18 cellular contexts compared by ENCODE assay signal in genomic region chr15:58299311-58299850, GRCh38.
A peak's percentile ranks its signal among the peaks of the same experiment; 100 is the strongest.
DNase-seq lines count a peak whose midpoint lies in the region; ATAC-seq, FAIRE-seq and TF ChIP-seq lines count a peak whose summit lies in the region.
"Had no signal": no experiment of that assay in that cellular context is flagged by ENCODE, and none has a peak within 500 bp of the region (broad histone marks: within the 10 kb centered on the region; RNA-seq: fewer than 3 reads in every experiment).

No MANE protein-coding gene starts in this region.

- H3K36me3 ChIP-seq in GM12878 (ENCODE audit: control insufficient read depth in 2 of 2, insufficient read depth in 2 of 2, low read length in 1 of 2) (no peaks in the 10 kb centered on the region), PC-3 (ENCODE audit: low read depth, low read length) (no peaks in the 10 kb centered on the region)
- H3K36me3 ChIP-seq: colonic mucosa, vagina had no signal

- H3K27ac ChIP-seq in GM12878 (ENCODE audit: control insufficient read depth, insufficient read depth) (no peak overlapping the region; the same call in 1 of the 2 replicates), PC-3 (ENCODE audit: low read length) (no peak overlapping the region)
- H3K27ac ChIP-seq: colonic mucosa, vagina had no signal

- no peak for TF ChIP-seq EP300 in GM12878 (IDR thresholded peaks at IDR 0.05; ENCODE audit: borderline replicate concordance in 1 of 2, control insufficient read depth in 1 of 2, low read depth in 2 of 2, low read length in 2 of 2)

- H3K4me1 ChIP-seq in GM12878 (ENCODE audit: control insufficient read depth, insufficient read depth, low read length): no peaks in the 10 kb centered on the region
- H3K4me1 ChIP-seq in PC-3 (ENCODE audit: insufficient read depth, low read length): no peaks in the 10 kb centered on the region
- H3K4me1 ChIP-seq: colonic mucosa, vagina had no signal

- RAD21 ChIA-PET in GM12878 (lab: Charles Lee; ENCODE audit: unreplicated experiment): interaction anchor here (0.6 kb wide), 1 partner anchor 216 kb away, joined by 3 read pairs; no protein-coding TSS in a partner anchor

- DNase-seq in ELF-1 (ENCODE audit: low read depth, low spot score) (peak; percentile 23), GM12878 (ENCODE audit: low read depth, low spot score) (peak; percentile 17), iris pigment epithelial cell (ENCODE audit: low read depth) (peak; percentile 82), skeletal muscle cell (ENCODE audit: low read depth) (peak; percentile 78), PC-3 (no peak), HuH-7.5 (ENCODE audit: low spot score) (no peak)
- no peak for DNase-seq in activated CD4-positive, alpha-beta T cell treated with anti-CD3 and anti-CD28 coated beads for 48 hours
- no peak for DNase-seq in activated naive CD4-positive, alpha-beta T cell treated with anti-CD3 and anti-CD28 coated beads, Interleukin-2, amount 10 ng/mL, durations not matched to agents 7 days and 5 days
- DNase-seq: amniotic stem cell, colonic mucosa, COR-L47, immature natural killer cell, NCI-H2029, NCI-H524, SHP77 treated with DMSO at 0.1 percent for 48 hours, T-helper 17 cell had no signal

- peaks cover 1% of the 10 kb centered on the region for H3K36me3 Mint-ChIP-seq in activated naive CD4-positive, alpha-beta T cell treated with anti-CD3 and anti-CD28 coated beads, Interleukin-2, amount 10 ng/mL, durations not matched to agents 7 days and 5 days

- H3K27me3 ChIP-seq in GM12878 (replicated peaks in 1 of 2; ENCODE audit: control insufficient read depth in 2 of 2, insufficient read depth in 2 of 2, low read length in 1 of 2) (no peaks in the 10 kb centered on the region), PC-3 (ENCODE audit: low read length) (no peaks in the 10 kb centered on the region)
- H3K27me3 ChIP-seq: colonic mucosa, vagina had no signal

- TF ChIP-seq RAD21 in GM12878 (IDR thresholded peaks at IDR 0.05; ENCODE audit: insufficient read depth, low read depth, low read length): no peak

- no peak for TF ChIP-seq POLR2A in GM12878 (IDR thresholded peaks at IDR 0.05; ENCODE audit: low read depth, low read length)

- H4K20me1 ChIP-seq in GM12878 (ENCODE audit: control insufficient read depth, insufficient read depth) (no peaks in the 10 kb centered on the region), PC-3 (ENCODE audit: low read length) (no peaks in the 10 kb centered on the region)

- no peak overlapping the region for H3K27ac Mint-ChIP-seq in activated naive CD4-positive, alpha-beta T cell treated with anti-CD3 and anti-CD28 coated beads, Interleukin-2, amount 10 ng/mL, durations not matched to agents 7 days and 5 days
- H3K27ac Mint-ChIP-seq: T-helper 17 cell had no signal

- TF ChIP-seq CTCF in GM12878 (IDR thresholded peaks at IDR 0.05 in 2 of 3, conservative IDR thresholded peaks at IDR 0.05 in 1 of 3; ENCODE audit: control insufficient read depth in 2 of 3, extremely low read depth in 1 of 3, insufficient read depth in 1 of 3, low read depth in 3 of 3, low read length in 3 of 3) (no peak), PC-3 (conservative IDR thresholded peaks at IDR 0.05; ENCODE audit: low read depth, low read length) (no peak)

- H3K4me3 ChIP-seq in GM12878 (no peak overlapping the region), skeletal muscle cell (ENCODE audit: low read depth, low read length) (no peak overlapping the region), PC-3 (ENCODE audit: low read length) (no peak overlapping the region)
- H3K4me3 ChIP-seq: colonic mucosa, vagina had no signal

- SMC1A ChIA-PET in GM12878 (lab: Charles Lee; ENCODE audit: uncharacterized antibody, unreplicated experiment): interaction anchor here (0.8 kb wide), 1 partner anchor 30 kb away, joined by 3 read pairs; no protein-coding TSS in a partner anchor

- intact Hi-C loops in GM12878 (cut with micrococcal nuclease; ENCODE audit: unreplicated experiment) (no loop called here), PC-3 (cut with micrococcal nuclease) (no loop called here)

- no peaks in the 10 kb centered on the region for H3F3A ChIP-seq in PC-3 (ENCODE audit: low read length, unreplicated experiment)

- H3K4me1 Mint-ChIP-seq in activated naive CD4-positive, alpha-beta T cell treated with anti-CD3 and anti-CD28 coated beads, Interleukin-2, amount 10 ng/mL, durations not matched to agents 7 days and 5 days: peaks cover 14% of the 10 kb centered on the region
- H3K4me1 Mint-ChIP-seq: T-helper 17 cell had no signal

- H2AFZ ChIP-seq in GM12878 (ENCODE audit: control insufficient read depth, low read depth, low read length) (peak overlapping the region; percentile 6; the same call in 1 of the 2 replicates), PC-3 (ENCODE audit: low read length) (no peak overlapping the region)

- peaks cover 12% of the 10 kb centered on the region for H3K27me3 Mint-ChIP-seq in activated naive CD4-positive, alpha-beta T cell treated with anti-CD3 and anti-CD28 coated beads, Interleukin-2, amount 10 ng/mL, durations not matched to agents 7 days and 5 days

- H3K4me2 ChIP-seq in GM12878 (ENCODE audit: control insufficient read depth, insufficient read depth): no peak overlapping the region
- H3K4me2 ChIP-seq in PC-3 (ENCODE audit: low read length): no peak overlapping the region

- POLR2A ChIA-PET in GM12878 (lab: Charles Lee): no interaction called here
- POLR2A ChIA-PET in PC-3 (lab: Charles Lee; ENCODE audit: unreplicated experiment): no interaction called here

- peaks cover 11% of the 10 kb centered on the region for H3K9me3 ChIP-seq in GM12878 (replicated peaks; ENCODE audit: control insufficient read depth, insufficient read depth, low read length)
- no peaks in the 10 kb centered on the region for H3K9me3 ChIP-seq in PC-3 (ENCODE audit: low read length)
- H3K9me3 ChIP-seq: colonic mucosa, vagina had no signal

- H3K4me3 Mint-ChIP-seq in activated naive CD4-positive, alpha-beta T cell treated with anti-CD3 and anti-CD28 coated beads, Interleukin-2, amount 10 ng/mL, durations not matched to agents 7 days and 5 days: no peak overlapping the region
- H3K4me3 Mint-ChIP-seq: immature natural killer cell, T-helper 17 cell had no signal

- peaks cover 2% of the 10 kb centered on the region for H3K9me3 Mint-ChIP-seq in activated naive CD4-positive, alpha-beta T cell treated with anti-CD3 and anti-CD28 coated beads, Interleukin-2, amount 10 ng/mL, durations not matched to agents 7 days and 5 days

- CTCF ChIA-PET in GM12878 (lab: Yijun Ruan, JAX) (no interaction called here), PC-3 (lab: Charles Lee) (no interaction called here)
- CTCF ChIA-PET in activated naive CD4-positive, alpha-beta T cell treated with anti-CD3 and anti-CD28 coated beads, Interleukin-2, amount 10 ng/mL, durations not matched to agents 7 days and 5 days (lab: Charles Lee): no interaction called here

- H3K79me2 ChIP-seq in GM12878 (ENCODE audit: control insufficient read depth, insufficient read depth, low read length): no peaks in the 10 kb centered on the region
- no peaks in the 10 kb centered on the region for H3K79me2 ChIP-seq in PC-3 (ENCODE audit: low read length)

- H3K9me2 ChIP-seq in PC-3 (replicated peaks; ENCODE audit: low read length): no peaks in the 10 kb centered on the region

- in situ Hi-C loops in GM12878 (cut with MboI): no loop called here

- no peak for FAIRE-seq in GM12878 (lab: Jason Lieb, UNC)
- FAIRE-seq: endothelial cell of umbilical vein had no signal

- BruUV-seq in GM12878 (replicated peaks; lab: Mats Ljungman, UMichigan): no TSS peak
- BruUV-seq in PC-3 (replicated peaks; lab: Mats Ljungman, UMichigan): no TSS peak

- ATAC-seq in GM12878 (no peak), PC-3 (no peak)
- ATAC-seq: T-helper 17 cell had no signal

- 43% methylated on average over 6 of the region's 6 CpGs for WGBS in GM12878 (ENCODE audit: insufficient coverage, insufficient replicate concordance, low lambda C conversion rate, missing lambda C conversion rate)

- H3K9ac ChIP-seq in GM12878 (ENCODE audit: control insufficient read depth, insufficient read depth, low read length): no peak overlapping the region
- H3K9ac ChIP-seq in PC-3 (ENCODE audit: low read length): no peak overlapping the region

TF ChIP-seq in GM12878, 131 proteins besides CTCF, POLR2A, EP300 and RAD21:
- peak; percentile 29; the same call in 1 of the 2 replicates for TF ChIP-seq RUNX3 (IDR thresholded peaks at IDR 0.05; ENCODE audit: low read length)
- TF ChIP-seq LARP7 (IDR thresholded peaks at IDR 0.05): no peak
- 0 out of 2 replicates have a peak, but pooled peaks have one; percentile 16 for TF ChIP-seq IKZF1 (conservative IDR thresholded peaks at IDR 0.05)
- peak; percentile 37 for TF ChIP-seq MEF2B (IDR thresholded peaks at IDR 0.05; ENCODE audit: partially characterized antibody, poor library complexity, severe bottlenecking)
TF ChIP-seq in GM12878: peak in this region for 3.

Comparison
In these comparisons a context has a peak if more than half of its experiments do, and no peak if none do; other contexts are left out.
1. DNase-seq: peak in ELF-1 (single experiment), GM12878 (single experiment), iris pigment epithelial cell (single experiment) and skeletal muscle cell (single experiment); none in PC-3 (single experiment), HuH-7.5 (single experiment), activated CD4-positive, alpha-beta T cell treated with anti-CD3 and anti-CD28 coated beads for 48 hours (single experiment) and activated naive CD4-positive, alpha-beta T cell treated with anti-CD3 and anti-CD28 coated beads, Interleukin-2, amount 10 ng/mL, durations not matched to agents 7 days and 5 days (single experiment).